ENCODE assay signal across 12 cellular contexts in genomic region chr17:44941712-44942331, GRCh38. TPM values are rescaled to one million over a fixed set of nuclear protein-coding genes. Genes with fewer than 3 reads are reported as not detected.
DNase-seq lines count a peak whose midpoint lies in the region; TF ChIP-seq lines count a peak whose summit lies in the region.
"Had no signal": no experiment of that assay in that cellular context is flagged by ENCODE, and none has a peak within 500 bp of the region (broad histone marks: within the 10 kb centered on the region; RNA-seq: fewer than 3 reads in every experiment).

No MANE protein-coding gene starts in this region.

- dilution Hi-C loops in mammary epithelial cell (cut with HindIII; ENCODE audit: low sequenced_read_pairs) = no loop called here

- 11% methylated on average over 8 of the region's 9 CpGs for WGBS in mammary epithelial cell (ENCODE audit: low coverage, missing lambda C conversion rate)

- TF ChIP-seq CTCF in OCI-LY1 (IDR thresholded peaks at IDR 0.05; ENCODE audit: low read length) (no peak), mammary epithelial cell (conservative IDR thresholded peaks at IDR 0.05 in 1 of 2, IDR thresholded peaks at IDR 0.05 in 1 of 2; ENCODE audit: extremely low read depth in 1 of 2, insufficient read depth in 1 of 2, low read depth in 1 of 2, low read length in 2 of 2) (peak; percentile 3 to 22), neural crest cell (conservative IDR thresholded peaks at IDR 0.05) (no peak)

- peaks cover 19% of the 10 kb centered on the region for H3K36me3 Mint-ChIP-seq in T-helper 1 cell treated with Interleukin-12 subunit alpha and Interleukin-12 subunit beta and Interleukin-4 antibody, amounts not matched to agents 30 μg/mL and 1 μg/mL, for 36 hours (ENCODE audit: low read depth)
- peaks cover 33% of the 10 kb centered on the region for H3K36me3 Mint-ChIP-seq in neural crest cell (ENCODE audit: low read depth)
- peaks cover 0 to 4% (median 0%) of the 10 kb centered on the region in 3 donors for H3K36me3 Mint-ChIP-seq in CD8-positive, alpha-beta memory T cell

- peaks cover 41% of the 10 kb centered on the region for H3K4me1 ChIP-seq in OCI-LY1 (ENCODE audit: insufficient read depth, low read length, severe bottlenecking)
- peaks cover 36% of the 10 kb centered on the region for H3K4me1 ChIP-seq in mammary epithelial cell (ENCODE audit: insufficient read depth, low read length)
- H3K4me1 ChIP-seq in CD8-positive, alpha-beta memory T cell (ENCODE audit: insufficient read depth, low read length) = no peaks in the 10 kb centered on the region
- H3K4me1 ChIP-seq: right lobe of liver, tibial artery had no signal

- H3K9me3 ChIP-seq in OCI-LY1 (ENCODE audit: low read length) (no peaks in the 10 kb centered on the region), mammary epithelial cell (replicated peaks; ENCODE audit: insufficient read depth, low read length) (no peaks in the 10 kb centered on the region)
- no peaks in the 10 kb centered on the region for H3K9me3 ChIP-seq in CD8-positive, alpha-beta memory T cell (ENCODE audit: low read length)
- H3K9me3 ChIP-seq: right lobe of liver had no signal

- H3K79me2 ChIP-seq in OCI-LY1 (ENCODE audit: insufficient read depth, low read length) (peaks cover 93% of the 10 kb centered on the region), mammary epithelial cell (ENCODE audit: insufficient read depth, low read length) (peaks cover 97% of the 10 kb centered on the region)

- in situ Hi-C loops in mammary epithelial cell (cut with MboI; ENCODE audit: low sequenced_read_pairs in 2 of 2) = no loop called here

- H3K36me3 ChIP-seq in OCI-LY1 (ENCODE audit: insufficient read depth, low read length) (peaks cover 90% of the 10 kb centered on the region), mammary epithelial cell (ENCODE audit: insufficient read depth, low read length) (peaks cover 10% of the 10 kb centered on the region)
- H3K36me3 ChIP-seq in CD8-positive, alpha-beta memory T cell (ENCODE audit: insufficient read depth, low read length) = no peaks in the 10 kb centered on the region
- H3K36me3 ChIP-seq: right lobe of liver, tibial artery had no signal

- intact Hi-C loops in mammary epithelial cell (cut with micrococcal nuclease) = no loop called here

- H4K20me1 ChIP-seq in OCI-LY1 (ENCODE audit: insufficient read depth, low read length) (no peaks in the 10 kb centered on the region), mammary epithelial cell (ENCODE audit: insufficient read depth, low read length) (no peaks in the 10 kb centered on the region)

- no peaks in the 10 kb centered on the region for H3K9me2 ChIP-seq in OCI-LY1 (ENCODE audit: low read depth, low read length)

- no peak overlapping the region for H2AFZ ChIP-seq in OCI-LY1 (ENCODE audit: low read length)
- peak overlapping the region; percentile 77 for H2AFZ ChIP-seq in mammary epithelial cell (ENCODE audit: low read depth, low read length)

- CTCF ChIA-PET in mammary epithelial cell (lab: Charles Lee; ENCODE audit: low non-redundant PET) = no interaction called here
- CTCF ChIA-PET in CD8-positive, alpha-beta memory T cell (lab: Charles Lee) = interaction anchor here (1.4 kb wide), 1 partner anchor 12 kb away, joined by 3 read pairs; no protein-coding TSS in a partner anchor

- POLR2A ChIA-PET in CD8-positive, alpha-beta memory T cell (lab: Charles Lee) = no interaction called here

- no peaks in the 10 kb centered on the region for H3K27me3 Mint-ChIP-seq in T-helper 1 cell treated with Interleukin-12 subunit alpha and Interleukin-12 subunit beta and Interleukin-4 antibody, amounts not matched to agents 30 μg/mL and 1 μg/mL, for 36 hours (ENCODE audit: low read depth)
- H3K27me3 Mint-ChIP-seq in neural crest cell (ENCODE audit: low read depth) = no peaks in the 10 kb centered on the region
- peaks cover 2 to 6% of the 10 kb centered on the region in 2 donors for H3K27me3 Mint-ChIP-seq in CD8-positive, alpha-beta memory T cell

- peak overlapping the region; percentile 74 for H3K27ac Mint-ChIP-seq in T-helper 1 cell treated with Interleukin-12 subunit alpha and Interleukin-12 subunit beta and Interleukin-4 antibody, amounts not matched to agents 30 μg/mL and 1 μg/mL, for 36 hours
- no peak overlapping the region for H3K27ac Mint-ChIP-seq in neural crest cell (ENCODE audit: unreplicated experiment)
- peak overlapping the region in 4 of 8 donors; percentile 4 to 58 (median 49) for H3K27ac Mint-ChIP-seq in CD8-positive, alpha-beta memory T cell

- no peaks in the 10 kb centered on the region for H3K9me3 Mint-ChIP-seq in T-helper 1 cell treated with Interleukin-12 subunit alpha and Interleukin-12 subunit beta and Interleukin-4 antibody, amounts not matched to agents 30 μg/mL and 1 μg/mL, for 36 hours
- no peaks in the 10 kb centered on the region for H3K9me3 Mint-ChIP-seq in neural crest cell
- peaks cover 0 to 4% (median 0%) of the 10 kb centered on the region in 5 donors for H3K9me3 Mint-ChIP-seq in CD8-positive, alpha-beta memory T cell

- H3K4me2 ChIP-seq in OCI-LY1 (ENCODE audit: low read length) (peak overlapping the region; percentile 36), mammary epithelial cell (ENCODE audit: insufficient read depth, low read depth, low read length) (peak overlapping the region; percentile 71)

- no peaks in the 10 kb centered on the region for H3K27me3 ChIP-seq in OCI-LY1 (ENCODE audit: insufficient read depth, low read length)
- no peaks in the 10 kb centered on the region for H3K27me3 ChIP-seq in mammary epithelial cell (ENCODE audit: insufficient read depth, low read length)
- peaks cover 4% of the 10 kb centered on the region for H3K27me3 ChIP-seq in CD8-positive, alpha-beta memory T cell (ENCODE audit: insufficient read depth, low read length, poor library complexity, severe bottlenecking)
- H3K27me3 ChIP-seq: right lobe of liver had no signal

- H3K9ac ChIP-seq in OCI-LY1 (ENCODE audit: low read length) = peak overlapping the region; percentile 8; the same call in 1 of the 2 replicates
- peak overlapping the region; percentile 21 for H3K9ac ChIP-seq in mammary epithelial cell (ENCODE audit: insufficient read depth, low read length)

- peak overlapping the region; percentile 23 for H3K4me3 Mint-ChIP-seq in T-helper 1 cell treated with Interleukin-12 subunit alpha and Interleukin-12 subunit beta and Interleukin-4 antibody, amounts not matched to agents 30 μg/mL and 1 μg/mL, for 36 hours
- peak overlapping the region; percentile 65 for H3K4me3 Mint-ChIP-seq in neural crest cell
- H3K4me3 Mint-ChIP-seq in CD8-positive, alpha-beta memory T cell = peak overlapping the region in 1 of 7 donors; percentile 18

- BruUV-seq in mammary epithelial cell (replicated peaks; lab: Mats Ljungman, UMichigan) = no TSS peak

- peaks cover 9% of the 10 kb centered on the region; the same call in 1 of the 2 replicates for H3F3A ChIP-seq in OCI-LY1 (ENCODE audit: insufficient read depth, low read length)

- H3K4me3 ChIP-seq in OCI-LY1 (ENCODE audit: low read depth, low read length, poor library complexity, severe bottlenecking) (peak overlapping the region; percentile 17), mammary epithelial cell (replicated peaks in 1 of 3; ENCODE audit: insufficient read depth in 1 of 3, low read depth in 2 of 3, low read length in 3 of 3) (no peak overlapping the region)
- H3K4me3 ChIP-seq in CD8-positive, alpha-beta memory T cell (ENCODE audit: low read length) = no peak overlapping the region
- H3K4me3 ChIP-seq: right lobe of liver, tibial artery had no signal

- peaks cover 26% of the 10 kb centered on the region for H3K4me1 Mint-ChIP-seq in T-helper 1 cell treated with Interleukin-12 subunit alpha and Interleukin-12 subunit beta and Interleukin-4 antibody, amounts not matched to agents 30 μg/mL and 1 μg/mL, for 36 hours (ENCODE audit: low read depth)
- H3K4me1 Mint-ChIP-seq in neural crest cell = peaks cover 31% of the 10 kb centered on the region
- peaks cover 1 to 15% (median 11%) of the 10 kb centered on the region in 3 donors for H3K4me1 Mint-ChIP-seq in CD8-positive, alpha-beta memory T cell

- H3K27ac ChIP-seq in OCI-LY1 (ENCODE audit: low read depth, low read length, poor library complexity, severe bottlenecking) = peak overlapping the region; percentile 36
- peak overlapping the region; percentile 4 for H3K27ac ChIP-seq in mammary epithelial cell (ENCODE audit: insufficient read depth, low read depth, low read length)
- no peak overlapping the region for H3K27ac ChIP-seq in CD8-positive, alpha-beta memory T cell (ENCODE audit: low read depth, low read length)
- H3K27ac ChIP-seq: right lobe of liver, tibial artery had no signal

- no peak for DNase-seq in T-helper 1 cell
- DNase-seq in mammary epithelial cell = no peak
- DNase-seq in neural crest cell (ENCODE audit: low read depth, low spot score) = no peak
- DNase-seq in CD8-positive, alpha-beta memory T cell = no peak
- no peak for DNase-seq in activated CD4-positive, alpha-beta T cell treated with anti-CD3 and anti-CD28 coated beads for 1 hour
- no peak for DNase-seq in NCI-H524 treated with DMSO at 0.1 percent for 48 hours (lab: John Stamatoyannopoulos, UW)
- DNase-seq: EL, NCI-H1092 treated with DMSO at 0.1 percent for 48 hours had no signal

RNA-seq across cellular contexts. Expression of gene KIF18B, which starts 5.8 kb away (rescaled TPM):
- total RNA-seq in mammary epithelial cell (10 to 100 TPM in 1 of 2 donors, under 1 TPM in 1; under 0.01 to 25.2 TPM), neural crest cell (87.3 and 93.1 TPM in 2 replicates)
- polyA plus RNA-seq in mammary epithelial cell = 20.9 TPM
- 28.8 TPM for polyA minus RNA-seq in mammary epithelial cell
- 10 to 100 TPM; 27.1 to 28.3 TPM for total RNA-seq in CD8-positive, alpha-beta memory T cell
- polyA plus RNA-seq in CD8-positive, alpha-beta memory T cell = 0.10 TPM

RNA-seq across cellular contexts. Expression of gene C1QL1, which starts 26.3 kb away (rescaled TPM):
- total RNA-seq in mammary epithelial cell (under 1 TPM in 1 of 2 donors, not detected in 1; 0.54 TPM), neural crest cell (7.1 and 7.7 TPM in 2 replicates)
- 1.9 TPM for polyA plus RNA-seq in mammary epithelial cell
- polyA minus RNA-seq in mammary epithelial cell = not detected
- total RNA-seq in CD8-positive, alpha-beta memory T cell = not detected
- not detected for polyA plus RNA-seq in CD8-positive, alpha-beta memory T cell

RNA-seq across cellular contexts. Expression of gene GFAP, which starts 26.5 kb away (rescaled TPM):
- total RNA-seq in mammary epithelial cell (under 1 TPM in 1 of 2 donors, not detected in 1; 0.83 TPM), neural crest cell (not detected in 2 replicates)
- not detected for polyA plus RNA-seq in mammary epithelial cell
- polyA minus RNA-seq in mammary epithelial cell = not detected
- total RNA-seq in CD8-positive, alpha-beta memory T cell = not detected
- not detected for polyA plus RNA-seq in CD8-positive, alpha-beta memory T cell

RNA-seq across cellular contexts. Expression of gene EFTUD2, which starts 42.6 kb away (rescaled TPM):
- total RNA-seq in mammary epithelial cell = 100 to 1,000 TPM in 1 of 2 donors, 10 to 100 TPM in 1; 85.4 to 106 TPM
- 105 TPM for polyA plus RNA-seq in mammary epithelial cell
- 485 TPM for polyA minus RNA-seq in mammary epithelial cell
- total RNA-seq in neural crest cell = 192 and 196 TPM in 2 replicates
- 100 to 1,000 TPM; 229 to 241 TPM for total RNA-seq in CD8-positive, alpha-beta memory T cell
- 77.6 TPM for polyA plus RNA-seq in CD8-positive, alpha-beta memory T cell

Comparison
In these comparisons a context has a peak if more than half of its experiments do, and no peak if none do; other contexts are left out.
1. CTCF ChIP-seq: peak in mammary epithelial cell (2 of 2); none in OCI-LY1 (single experiment) and neural crest cell (single experiment).